31 cellular contexts compared by ENCODE assay signal in the genomic region with DNA sequence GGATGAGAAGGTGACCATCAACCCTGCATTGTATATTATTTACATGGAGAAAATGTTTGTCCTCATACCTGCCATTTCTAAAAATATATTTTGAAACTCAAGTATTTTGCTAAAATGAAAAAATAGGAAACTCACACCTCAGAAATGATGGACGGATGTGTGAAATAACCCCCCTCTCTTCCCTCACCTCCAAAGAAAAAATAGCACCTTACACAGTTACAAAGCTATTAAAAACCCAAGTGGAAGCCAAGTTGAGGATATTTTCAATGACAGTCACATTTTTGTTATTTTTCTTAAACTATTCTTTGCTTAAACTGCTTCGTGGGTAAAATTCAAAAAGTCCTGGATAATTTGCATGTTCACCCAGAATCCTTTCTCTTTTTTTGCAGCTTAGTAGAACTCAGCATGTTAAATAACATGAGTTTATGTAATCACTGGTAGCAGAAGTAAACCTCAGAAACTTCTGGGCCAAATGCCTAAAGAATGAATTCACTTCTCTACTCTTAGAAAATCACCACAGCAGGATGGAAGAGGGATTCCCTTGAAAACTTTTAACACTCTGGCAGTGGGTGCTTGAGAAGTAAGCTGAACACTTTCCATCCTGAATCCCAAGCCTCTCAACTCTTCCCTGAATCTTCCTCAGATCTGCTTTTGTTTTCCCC. TPM values are rescaled to one million over a fixed set of nuclear protein-coding genes. Genes with fewer than 3 reads are reported as not detected.
DNase-seq lines count a peak whose midpoint lies in the region; ATAC-seq and TF ChIP-seq lines count a peak whose summit lies in the region.
"Had no signal": no experiment of that assay in that cellular context is flagged by ENCODE, and none has a peak within 500 bp of the region (broad histone marks: within the 10 kb centered on the region; RNA-seq: fewer than 3 reads in every experiment).

No MANE protein-coding gene starts in this region.

- no peaks in the 10 kb centered on the region for H3K27me3 ChIP-seq in foreskin keratinocyte
- H3K27me3 ChIP-seq: body of pancreas had no signal

- H3K27ac Mint-ChIP-seq in activated naive CD4-positive, alpha-beta T cell treated with anti-CD3 and anti-CD28 coated beads, Interleukin-2, amount 10 ng/mL, durations not matched to agents 7 days and 5 days: peak overlapping the region; percentile 89
- peak overlapping the region; percentile 55 for H3K27ac Mint-ChIP-seq in activated naive CD8-positive, alpha-beta T cell
- H3K27ac Mint-ChIP-seq: endodermal cell had no signal

- DNase-seq in activated naive CD4-positive, alpha-beta T cell treated with anti-CD3 and anti-CD28 coated beads, Interleukin-2, amount 10 ng/mL, durations not matched to agents 7 days and 5 days: no peak
- no peak for DNase-seq in activated naive CD4-positive, alpha-beta T cell (lab: John Stamatoyannopoulos, UW)
- DNase-seq in foreskin keratinocyte (no peak), superior temporal gyrus (ENCODE audit: extremely low spot score) (peak; percentile 62), hypothalamus (lab: John Stamatoyannopoulos, UW) (no peak), DMS79 treated with DMSO at 0.1 percent for 48 hours (lab: John Stamatoyannopoulos, UW) (no peak)
- DNase-seq: activated CD4-positive, alpha-beta T cell treated with anti-CD3 and anti-CD28 coated beads for 4 hours; activated CD8-positive, alpha-beta memory T cell treated with anti-CD3 and anti-CD28 coated beads, Interleukin-2, amount 50 U/mL, for 48 hours; activated effector memory CD4-positive, alpha-beta T cell treated with anti-CD3 and anti-CD28 coated beads, Interleukin-2, amount 50 U/mL, for 16 hours; body of pancreas; C1 segment of cervical spinal cord; DMS 273 treated with DMSO at 0.1 percent for 48 hours; GM23248; left colon; NCI-H1436 treated with DMSO at 0.1 percent for 48 hours; NCI-H2171; NCI-H69; psoas muscle; Right ventricle myocardium superior; stimulated activated CD4-positive, alpha-beta T cell treated with anti-CD3 and anti-CD28 coated beads, Interleukin-2, amount 100 ng/mL, for 48 hours; SW 1271 had no signal

- H3K9me3 Mint-ChIP-seq in activated naive CD4-positive, alpha-beta T cell treated with anti-CD3 and anti-CD28 coated beads, Interleukin-2, amount 10 ng/mL, durations not matched to agents 7 days and 5 days: peaks cover 4% of the 10 kb centered on the region
- H3K9me3 Mint-ChIP-seq in activated naive CD8-positive, alpha-beta T cell (ENCODE audit: low read depth): no peaks in the 10 kb centered on the region
- H3K9me3 Mint-ChIP-seq: neural crest cell had no signal

- ATAC-seq in foreskin keratinocyte: peak; percentile 42
- ATAC-seq in GM18858 (IDR thresholded peaks at IDR 0.05; ENCODE audit: unreplicated experiment): no peak
- ATAC-seq: body of pancreas, left colon, psoas muscle had no signal

- H3K4me3 Mint-ChIP-seq in activated naive CD4-positive, alpha-beta T cell treated with anti-CD3 and anti-CD28 coated beads, Interleukin-2, amount 10 ng/mL, durations not matched to agents 7 days and 5 days: peak overlapping the region; percentile 33
- H3K4me3 Mint-ChIP-seq in activated naive CD8-positive, alpha-beta T cell: peak overlapping the region; percentile 73
- H3K4me3 Mint-ChIP-seq: endodermal cell, neural crest cell had no signal

- no peaks in the 10 kb centered on the region for H3K36me3 Mint-ChIP-seq in activated naive CD4-positive, alpha-beta T cell treated with anti-CD3 and anti-CD28 coated beads, Interleukin-2, amount 10 ng/mL, durations not matched to agents 7 days and 5 days
- H3K36me3 Mint-ChIP-seq in activated naive CD8-positive, alpha-beta T cell: no peaks in the 10 kb centered on the region

- peaks cover 20% of the 10 kb centered on the region for H3K4me1 Mint-ChIP-seq in activated naive CD4-positive, alpha-beta T cell treated with anti-CD3 and anti-CD28 coated beads, Interleukin-2, amount 10 ng/mL, durations not matched to agents 7 days and 5 days
- H3K4me1 Mint-ChIP-seq in activated naive CD8-positive, alpha-beta T cell (ENCODE audit: low read depth): peaks cover 12% of the 10 kb centered on the region
- H3K4me1 Mint-ChIP-seq: neural crest cell had no signal

- no peak for TF ChIP-seq CTCF in foreskin keratinocyte (conservative IDR thresholded peaks at IDR 0.05)

- peaks cover 30% of the 10 kb centered on the region for H3K4me1 ChIP-seq in foreskin keratinocyte
- H3K4me1 ChIP-seq: body of pancreas, psoas muscle had no signal

- H3K27me3 Mint-ChIP-seq in activated naive CD4-positive, alpha-beta T cell treated with anti-CD3 and anti-CD28 coated beads, Interleukin-2, amount 10 ng/mL, durations not matched to agents 7 days and 5 days: no peaks in the 10 kb centered on the region
- no peaks in the 10 kb centered on the region for H3K27me3 Mint-ChIP-seq in activated naive CD8-positive, alpha-beta T cell

- CTCF ChIA-PET in activated naive CD4-positive, alpha-beta T cell treated with anti-CD3 and anti-CD28 coated beads, Interleukin-2, amount 10 ng/mL, durations not matched to agents 7 days and 5 days (lab: Charles Lee): no interaction called here

- peak overlapping the region; percentile 72 for H3K27ac ChIP-seq in foreskin keratinocyte
- H3K27ac ChIP-seq: body of pancreas, coronary artery, GM23248, psoas muscle had no signal

RNA-seq across cellular contexts. Expression of a gene that starts 0.8 kb away (rescaled TPM):
- total RNA-seq in foreskin keratinocyte: 0.35 and 0.44 TPM in 2 replicates
- 0.04 and 0.07 TPM in 2 replicates for polyA plus RNA-seq in foreskin keratinocyte
- total RNA-seq: A673, body of pancreas, endodermal cell, fibroblast of lung, G401, GM23248, left colon, neural crest cell, OCI-LY7, psoas muscle, skeletal muscle tissue had no signal
- polyA plus RNA-seq: fibroblast of lung, GM23248, psoas muscle had no signal

RNA-seq across cellular contexts. Expression of a gene that starts 59.7 kb away (rescaled TPM):
- total RNA-seq in foreskin keratinocyte: 31.4 and 31.5 TPM in 2 replicates
- 6.6 and 7.3 TPM in 2 replicates for polyA plus RNA-seq in foreskin keratinocyte
- total RNA-seq: G401, GM23248, OCI-LY7 had no signal
- polyA plus RNA-seq: fibroblast of lung, GM23248 had no signal
